20 cellular contexts compared by ENCODE assay signal in genomic region chr1:167440345-167440744, GRCh38.
A peak's percentile ranks its signal among the peaks of the same experiment; 100 is the strongest.
DNase-seq lines count a peak whose midpoint lies in the region; ATAC-seq and TF ChIP-seq lines count a peak whose summit lies in the region.
"Had no signal": no experiment of that assay in that cellular context is flagged by ENCODE, and none has a peak within 500 bp of the region (broad histone marks: within the 10 kb centered on the region; RNA-seq: fewer than 3 reads in every experiment).

No MANE protein-coding gene starts in this region.

- 97% methylated on average over 4 of the region's 4 CpGs for WGBS in smooth muscle cell (ENCODE audit: low lambda C conversion rate)

- H3F3A ChIP-seq in smooth muscle cell (ENCODE audit: low read depth): no peaks in the 10 kb centered on the region

- peaks cover 88% of the 10 kb centered on the region for H3K4me1 Mint-ChIP-seq in activated CD8-positive, alpha-beta T cell treated with anti-CD3 and anti-CD28 coated beads for 36 hours (ENCODE audit: low read depth)
- H3K4me1 Mint-ChIP-seq in glutamatergic neuron (ENCODE audit: low read depth, unreplicated experiment): peaks cover 7% of the 10 kb centered on the region

- H3K9me3 Mint-ChIP-seq in activated CD8-positive, alpha-beta T cell treated with anti-CD3 and anti-CD28 coated beads for 36 hours: no peaks in the 10 kb centered on the region
- H3K9me3 Mint-ChIP-seq in glutamatergic neuron (ENCODE audit: unreplicated experiment): peaks cover 3% of the 10 kb centered on the region

- peak overlapping the region; percentile 34 for H3K4me3 Mint-ChIP-seq in activated CD8-positive, alpha-beta T cell treated with anti-CD3 and anti-CD28 coated beads for 36 hours
- H3K4me3 Mint-ChIP-seq in glutamatergic neuron (ENCODE audit: unreplicated experiment): peak overlapping the region; percentile 80

- H3K27ac Mint-ChIP-seq in activated CD8-positive, alpha-beta T cell treated with anti-CD3 and anti-CD28 coated beads for 36 hours: peak overlapping the region; percentile 43
- H3K27ac Mint-ChIP-seq in glutamatergic neuron (ENCODE audit: unreplicated experiment): no peak overlapping the region

- H3K4me2 ChIP-seq in smooth muscle cell: no peak overlapping the region

- CTCF ChIA-PET in activated CD8-positive, alpha-beta T cell treated with anti-CD3 and anti-CD28 coated beads for 36 hours (lab: Charles Lee): interaction anchor here (0.8 to 7.5 kb wide), 12 partner anchors 8 to 220 kb away, joined by 3 to 69 read pairs (median 5); partner anchors contain the start of genes CD247 and POU2F1
- CTCF ChIA-PET in HEK293T (lab: Yijun Ruan, JAX): interaction anchor here (2.4 kb wide), 1 partner anchor 173 kb away, joined by 11 read pairs; no protein-coding TSS in a partner anchor

- intact Hi-C loops in activated CD8-positive, alpha-beta T cell treated with anti-CD3 and anti-CD28 coated beads for 36 hours (cut with micrococcal nuclease): loop anchor here (5.0 kb wide), 1 partner anchor 38 kb away; no protein-coding TSS in a partner anchor

- H3K9ac ChIP-seq in smooth muscle cell (ENCODE audit: low read depth): no peak overlapping the region

- no peak overlapping the region for H3K4me3 ChIP-seq in smooth muscle cell

- H3K36me3 Mint-ChIP-seq in activated CD8-positive, alpha-beta T cell treated with anti-CD3 and anti-CD28 coated beads for 36 hours (ENCODE audit: low read depth): peaks cover 79% of the 10 kb centered on the region
- peaks cover 9% of the 10 kb centered on the region for H3K36me3 Mint-ChIP-seq in glutamatergic neuron (ENCODE audit: unreplicated experiment)
- H3K36me3 Mint-ChIP-seq: CD14-positive monocyte had no signal

- H2AFZ ChIP-seq in smooth muscle cell (ENCODE audit: low read depth): no peak overlapping the region

- H4K20me1 ChIP-seq in smooth muscle cell (ENCODE audit: low read depth): no peaks in the 10 kb centered on the region

- peak; percentile 58 for DNase-seq in activated CD8-positive, alpha-beta memory T cell treated with anti-CD3 and anti-CD28 coated beads for 24 hours
- DNase-seq in activated CD8-positive, alpha-beta memory T cell treated with anti-CD3 and anti-CD28 coated beads, Interleukin-2, amount 50 U/mL, for 4 hours: no peak
- no peak for DNase-seq in activated CD8-positive, alpha-beta T cell treated with anti-CD3 and anti-CD28 coated beads for 36 hours
- no peak for DNase-seq in glutamatergic neuron
- peak; percentile 18 for DNase-seq in stimulated activated CD8-positive, alpha-beta memory T cell treated with anti-CD3 and anti-CD28 coated beads, Interleukin-4, amount 100 ng/mL, for 48 hours
- DNase-seq in smooth muscle cell (lab: John Stamatoyannopoulos, UW; ENCODE audit: unreplicated experiment): no peak
- DNase-seq in HEK293T (ENCODE audit: extremely low spot score): no peak
- DNase-seq in C1 segment of cervical spinal cord (lab: John Stamatoyannopoulos, UW): no peak
- DNase-seq: activated CD4-positive, alpha-beta T cell treated with anti-CD3 and anti-CD28 coated beads for 1 hour; central memory CD4-positive, alpha-beta T cell; DND-41; effector memory CD4-positive, alpha-beta T cell; lower lobe of right lung; NCI-H1105 treated with DMSO at 0.1 percent for 48 hours; NCI-H526 treated with DMSO at 0.1 percent for 48 hours; OCI-M1; upper lobe of left lung had no signal

- H3K4me1 ChIP-seq in smooth muscle cell (ENCODE audit: low read depth): peaks cover 5% of the 10 kb centered on the region
- H3K4me1 ChIP-seq: A549 had no signal

- no peaks in the 10 kb centered on the region for H3K9me3 ChIP-seq in smooth muscle cell (replicated peaks; ENCODE audit: low read depth)
- H3K9me3 ChIP-seq: A549, lower lobe of right lung, SJSA1, upper lobe of left lung had no signal

- POLR2A ChIA-PET in activated CD8-positive, alpha-beta T cell treated with anti-CD3 and anti-CD28 coated beads for 36 hours (lab: Charles Lee): interaction anchor here (1.1 to 1.7 kb wide), 4 partner anchors 9 to 76 kb away, joined by 3 to 4 read pairs (median 3); no protein-coding TSS in a partner anchor
- POLR2A ChIA-PET in HEK293T (lab: Yijun Ruan, JAX): interaction anchor here (1.4 to 1.7 kb wide), 2 partner anchors 14 to 220 kb away, joined by 4 to 7 read pairs; partner anchors contain the start of gene POU2F1

- peaks cover 20% of the 10 kb centered on the region for H3K27me3 ChIP-seq in smooth muscle cell (ENCODE audit: low read depth)
- H3K27me3 ChIP-seq: upper lobe of left lung had no signal

- H3K27ac ChIP-seq in smooth muscle cell (ENCODE audit: low read depth): no peak overlapping the region
- H3K27ac ChIP-seq: A549, lower lobe of right lung, SJSA1, upper lobe of left lung had no signal

- ATAC-seq in activated CD8-positive, alpha-beta T cell treated with anti-CD3 and anti-CD28 coated beads for 36 hours: no peak

- TF ChIP-seq CTCF in activated CD8-positive, alpha-beta T cell treated with anti-CD3 and anti-CD28 coated beads for 36 hours (IDR thresholded peaks at IDR 0.05): no peak
- TF ChIP-seq CTCF in glutamatergic neuron (IDR thresholded peaks at IDR 0.05; ENCODE audit: partially characterized antibody, unreplicated experiment): no peak
- no peak for TF ChIP-seq CTCF in smooth muscle cell (IDR thresholded peaks at IDR 0.05; ENCODE audit: borderline replicate concordance, insufficient read depth, poor library complexity, severe bottlenecking)

- no peaks in the 10 kb centered on the region for H3K79me2 ChIP-seq in smooth muscle cell (ENCODE audit: low read depth)

- no peaks in the 10 kb centered on the region for H3K36me3 ChIP-seq in smooth muscle cell (ENCODE audit: low read depth)
- H3K36me3 ChIP-seq: lower lobe of right lung, SJSA1, upper lobe of left lung had no signal

- no peaks in the 10 kb centered on the region for H3K27me3 Mint-ChIP-seq in activated CD8-positive, alpha-beta T cell treated with anti-CD3 and anti-CD28 coated beads for 36 hours
- H3K27me3 Mint-ChIP-seq in glutamatergic neuron (ENCODE audit: unreplicated experiment): peaks cover 16% of the 10 kb centered on the region

TF ChIP-seq in HEK293T, 16 proteins besides CTCF, POLR2A, EP300 and RAD21:
- TF ChIP-seq FOXA1 (IDR thresholded peaks at IDR 0.05) (no peak), BHLHE40 (IDR thresholded peaks at IDR 0.05; ENCODE audit: borderline replicate concordance) (no peak), L3MBTL2 (conservative IDR thresholded peaks at IDR 0.05) (no peak), LEF1 (IDR thresholded peaks at IDR 0.05; ENCODE audit: borderline replicate concordance) (no peak), ELF4 (IDR thresholded peaks at IDR 0.05) (no peak), FOXM1 (IDR thresholded peaks at IDR 0.05; ENCODE audit: borderline replicate concordance) (no peak), SUZ12 (IDR thresholded peaks at IDR 0.05) (no peak), PKNOX1 (IDR thresholded peaks at IDR 0.05) (no peak), FOXK2 (IDR thresholded peaks at IDR 0.05) (no peak), ZNF384 (IDR thresholded peaks at IDR 0.05) (no peak), CTBP1 (IDR thresholded peaks at IDR 0.05; ENCODE audit: borderline replicate concordance) (no peak), SP1 (IDR thresholded peaks at IDR 0.05) (no peak), NFRKB (IDR thresholded peaks at IDR 0.05) (no peak), HDGF (IDR thresholded peaks at IDR 0.05; ENCODE audit: borderline replicate concordance) (no peak), ARNT (IDR thresholded peaks at IDR 0.05) (no peak), TARDBP (IDR thresholded peaks at IDR 0.05) (no peak)
TF ChIP-seq in HEK293T: peak in this region for 0.

Comparison
In these comparisons a context has a peak if more than half of its experiments do, and no peak if none do; other contexts are left out.
1. DNase-seq: peak in activated CD8-positive, alpha-beta memory T cell treated with anti-CD3 and anti-CD28 coated beads for 24 hours (single experiment) and stimulated activated CD8-positive, alpha-beta memory T cell treated with anti-CD3 and anti-CD28 coated beads, Interleukin-4, amount 100 ng/mL, for 48 hours (single experiment); none in activated CD8-positive, alpha-beta memory T cell treated with anti-CD3 and anti-CD28 coated beads, Interleukin-2, amount 50 U/mL, for 4 hours (single experiment), activated CD8-positive, alpha-beta T cell treated with anti-CD3 and anti-CD28 coated beads for 36 hours (single experiment), glutamatergic neuron (single experiment), smooth muscle cell (single experiment), HEK293T (single experiment) and C1 segment of cervical spinal cord (0 of 14).